28 cellular contexts compared by ENCODE assay signal in genomic region chr20:48181536-48181935, GRCh38.
"Had no signal": no experiment of that assay in that cellular context is flagged by ENCODE, and none has a peak within 500 bp of the region (broad histone marks: within the 10 kb centered on the region; RNA-seq: fewer than 3 reads in every experiment).

No MANE protein-coding gene starts in this region.

- H3K9me3 Mint-ChIP-seq: mesothelial cell of epicardium; natural killer cell treated with Interleukin-12 subunit alpha and Interleukin-12 subunit beta and Interleukin-15 and Interleukin-18, amount 100 ng/mL, for 72 hours; stimulated activated effector memory CD8-positive, alpha-beta T cell treated with anti-CD3 and anti-CD28 coated beads, Interleukin-12 subunit alpha, Interleukin-12 subunit beta, amount 100 ng/mL, for 72 hours had no signal

- H3K27ac ChIP-seq: gastrocnemius medialis, heart left ventricle, hepatocyte, left lung, neural progenitor cell, parathyroid adenoma, prostate gland, right atrium auricular region, testis, tibial artery had no signal

- H3K4me2 ChIP-seq: hepatocyte, neural progenitor cell had no signal

- H3K27me3 ChIP-seq: dorsolateral prefrontal cortex, gastrocnemius medialis, heart left ventricle, hepatocyte, left lung, right atrium auricular region, sigmoid colon, testis, tibial artery had no signal

- DNase-seq: dorsolateral prefrontal cortex; effector CD4-positive, alpha-beta T cell; foreskin fibroblast; gastrocnemius medialis; heart left ventricle; left cardiac atrium; left lung; mesenchymal stem cell; mucosa of descending colon; naive B cell; sigmoid colon; stimulated activated CD4-positive, alpha-beta T cell treated with anti-CD3 and anti-CD28 coated beads, Interleukin-2, amount 100 ng/mL, for 24 hours; stimulated activated CD4-positive, alpha-beta T cell treated with anti-CD3 and anti-CD28 coated beads, Interleukin-4, amount 100 ng/mL, for 24 hours; stimulated activated naive CD8-positive, alpha-beta T cell treated with anti-CD3 and anti-CD28 coated beads, Interleukin-15, Interleukin-2, amounts not matched to agents 100 U/mL and 50 U/mL, for 24 hours; substantia nigra; testis; tibial artery had no signal

- H3K4me3 ChIP-seq: dorsolateral prefrontal cortex, gastrocnemius medialis, heart left ventricle, hepatocyte, left lung, mucosa of descending colon, neural progenitor cell, prostate gland, right atrium auricular region, sigmoid colon, testis, tibial artery had no signal

- H3K9me3 ChIP-seq: gastrocnemius medialis, left lung, mucosa of descending colon, prostate gland, right atrium auricular region, sigmoid colon, testis, tibial artery had no signal

- ATAC-seq: esophagus mucosa; gastrocnemius medialis; heart left ventricle; left cardiac atrium; left lung; mucosa of descending colon; natural killer cell treated with Interleukin-12 subunit alpha and Interleukin-12 subunit beta and Interleukin-15 and Interleukin-18, amount 100 ng/mL, for 72 hours; stimulated activated effector memory CD8-positive, alpha-beta T cell treated with anti-CD3 and anti-CD28 coated beads, Interleukin-12 subunit alpha, Interleukin-12 subunit beta, amount 100 ng/mL, for 72 hours; stimulated activated naive CD8-positive, alpha-beta T cell treated with anti-CD3 and anti-CD28 coated beads, Interleukin-15, Interleukin-2, amounts not matched to agents 100 U/mL and 50 U/mL, for 24 hours had no signal

- H3K36me3 Mint-ChIP-seq: mesothelial cell of epicardium; natural killer cell treated with Interleukin-12 subunit alpha and Interleukin-12 subunit beta and Interleukin-15 and Interleukin-18, amount 100 ng/mL, for 72 hours; neural progenitor cell; stimulated activated effector memory CD8-positive, alpha-beta T cell treated with anti-CD3 and anti-CD28 coated beads, Interleukin-12 subunit alpha, Interleukin-12 subunit beta, amount 100 ng/mL, for 72 hours; type B pancreatic cell had no signal

- FAIRE-seq: colon had no signal

- H3K4me1 Mint-ChIP-seq: naive B cell; stimulated activated effector memory CD8-positive, alpha-beta T cell treated with anti-CD3 and anti-CD28 coated beads, Interleukin-12 subunit alpha, Interleukin-12 subunit beta, amount 100 ng/mL, for 72 hours had no signal

- H3K4me1 ChIP-seq: gastrocnemius medialis, heart left ventricle, left lung, parathyroid adenoma, prostate gland, right atrium auricular region, testis, tibial artery had no signal

- H3K36me3 ChIP-seq: gastrocnemius medialis, heart left ventricle, left lung, neural progenitor cell, prostate gland, right atrium auricular region, sigmoid colon, tibial artery had no signal

- H3K27ac Mint-ChIP-seq: mesothelial cell of epicardium; natural killer cell treated with Interleukin-12 subunit alpha and Interleukin-12 subunit beta and Interleukin-15 and Interleukin-18, amount 100 ng/mL, for 72 hours; neural progenitor cell; stimulated activated effector memory CD8-positive, alpha-beta T cell treated with anti-CD3 and anti-CD28 coated beads, Interleukin-12 subunit alpha, Interleukin-12 subunit beta, amount 100 ng/mL, for 72 hours; type B pancreatic cell had no signal

- H3K4me3 Mint-ChIP-seq: mesothelial cell of epicardium; natural killer cell treated with Interleukin-12 subunit alpha and Interleukin-12 subunit beta and Interleukin-15 and Interleukin-18, amount 100 ng/mL, for 72 hours; neural progenitor cell; stimulated activated effector memory CD8-positive, alpha-beta T cell treated with anti-CD3 and anti-CD28 coated beads, Interleukin-12 subunit alpha, Interleukin-12 subunit beta, amount 100 ng/mL, for 72 hours; type B pancreatic cell had no signal
